22 cellular contexts compared by ENCODE assay signal in the genomic region with DNA sequence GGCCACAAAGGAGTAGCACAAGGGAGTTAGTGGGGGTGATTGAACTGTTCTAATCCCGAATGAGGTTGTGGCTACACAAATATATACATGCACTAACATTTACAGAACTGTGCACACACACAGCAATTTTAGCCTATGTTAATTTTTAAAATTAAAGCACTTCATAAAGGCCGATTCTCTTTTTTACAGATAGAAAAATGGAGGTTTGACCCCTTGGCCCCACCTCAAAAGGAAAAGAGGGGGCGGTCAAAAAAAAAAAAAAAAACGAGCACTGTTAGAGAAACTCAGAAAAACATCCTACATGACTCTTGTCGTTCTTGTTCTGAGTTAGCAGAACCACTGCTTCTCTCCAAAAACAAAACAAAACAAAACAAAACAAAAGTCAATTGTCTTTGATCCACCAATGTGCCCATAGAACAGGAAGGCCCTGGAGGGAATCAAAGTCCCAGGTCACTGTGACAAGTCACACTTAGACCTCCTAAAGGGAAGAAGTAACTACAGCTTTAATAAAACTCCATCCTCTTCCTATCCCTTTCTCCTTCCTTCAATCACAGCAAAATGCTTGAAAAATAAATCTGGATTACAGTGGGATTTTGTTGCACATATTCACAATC. TPM values are rescaled to one million over a fixed set of nuclear protein-coding genes. Genes with fewer than 3 reads are reported as not detected.
"Had no signal": no experiment of that assay in that cellular context is flagged by ENCODE, and none has a peak within 500 bp of the region (broad histone marks: within the 10 kb centered on the region; RNA-seq: fewer than 3 reads in every experiment).

No MANE protein-coding gene starts in this region.

- H3K9me3 ChIP-seq: body of pancreas, colonic mucosa, esophagus squamous epithelium, right atrium auricular region, SK-N-SH, thoracic aorta had no signal

- H3K36me3 ChIP-seq: colonic mucosa, esophagus squamous epithelium, right atrium auricular region, thoracic aorta had no signal

- H3K9ac ChIP-seq: SK-N-SH had no signal

- H3K4me3 ChIP-seq: body of pancreas, colonic mucosa, esophagus squamous epithelium, right atrium auricular region, thoracic aorta had no signal

- H3K27ac ChIP-seq: body of pancreas, colonic mucosa, esophagus squamous epithelium, right atrium auricular region, thoracic aorta had no signal

- H3K4me1 ChIP-seq: body of pancreas, colonic mucosa, esophagus squamous epithelium, right atrium auricular region had no signal

- H3K4me2 ChIP-seq: SK-N-SH had no signal

- DNase-seq: activated CD4-positive, alpha-beta T cell treated with anti-CD3 and anti-CD28 coated beads, Interleukin-2, amount 10 ng/mL, durations not matched to agents 24 days and 14 days; activated CD4-positive, CD25-positive, alpha-beta regulatory T cell; activated CD8-positive, alpha-beta T cell treated with anti-CD3 and anti-CD28 coated beads for 36 hours; activated naive CD4-positive, alpha-beta T cell treated with Interleukin-2 at 50 U/mL for 16 hours; activated naive CD8-positive, alpha-beta T cell treated with anti-CD3 and anti-CD28 coated beads, Interleukin-2, amount 10 ng/mL, durations not matched to agents 7 days and 5 days; activated T-cell treated with anti-CD3 and anti-CD28 coated beads, Interleukin-2, amount 50 U/mL, for 1 hour; amygdala; body of pancreas; central memory CD4-positive, alpha-beta T cell; colonic mucosa; effector CD4-positive, alpha-beta T cell; esophagus squamous epithelium; naive thymus-derived CD4-positive, alpha-beta T cell; posterior cingulate gyrus; SHP77; SK-N-SH; stimulated activated naive CD8-positive, alpha-beta T cell treated with anti-CD3 and anti-CD28 coated beads, Interleukin-15, amount 100 ng/mL, for 72 hours; T-helper 1 cell; T-helper 9 cell had no signal

- H3K27me3 ChIP-seq: body of pancreas, right atrium auricular region had no signal

RNA-seq across cellular contexts. Expression of a gene that starts 16.7 kb away (rescaled TPM):
- total RNA-seq: lung microvascular endothelial cell had no signal
- polyA plus RNA-seq: naive thymus-derived CD4-positive, alpha-beta T cell; SK-N-SH had no signal
